ENCODE assay signal across 1 cellular context in the genomic region with DNA sequence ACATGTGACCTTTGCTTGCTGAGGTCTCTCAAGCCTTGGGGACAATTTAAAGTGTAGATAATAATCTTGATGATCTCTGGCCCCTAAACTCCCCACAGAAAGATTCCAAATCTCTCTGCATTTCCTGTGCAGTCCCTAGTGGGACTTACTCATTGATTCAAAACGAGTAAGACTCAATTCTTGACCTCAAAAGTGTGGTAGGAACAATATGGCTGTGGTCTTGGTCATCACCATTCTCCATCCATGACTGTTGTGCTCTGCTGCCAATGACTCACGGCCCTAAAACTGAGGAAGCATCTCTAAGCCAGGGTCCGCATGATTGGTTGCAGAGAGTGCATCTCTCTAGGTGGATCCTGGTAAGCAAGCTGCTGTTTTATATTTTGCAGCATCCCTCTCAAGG.
TF ChIP-seq lines count a peak whose summit lies in the region.

No MANE protein-coding gene starts in this region.

TF ChIP-seq in IMR-90, 13 proteins besides CTCF, POLR2A, EP300 and RAD21:
- TF ChIP-seq SMC3 (IDR thresholded peaks at IDR 0.05; ENCODE audit: low read depth, low read length) (no peak), MAFK (IDR thresholded peaks at IDR 0.05; ENCODE audit: low read depth, low read length) (no peak), MXI1 (IDR thresholded peaks at IDR 0.05; ENCODE audit: borderline replicate concordance, low read depth, low read length) (no peak), RCOR1 (IDR thresholded peaks at IDR 0.05; ENCODE audit: insufficient replicate concordance, low read length) (no peak), CHD1 (IDR thresholded peaks at IDR 0.05; ENCODE audit: low read depth, low read length) (no peak), BHLHE40 (IDR thresholded peaks at IDR 0.05; ENCODE audit: low read depth, low read length) (no peak), NFE2L2 (IDR thresholded peaks at IDR 0.05; ENCODE audit: low read depth, low read length) (no peak), MAZ (IDR thresholded peaks at IDR 0.05; ENCODE audit: borderline replicate concordance, low read depth, low read length) (no peak), RFX5 (IDR thresholded peaks at IDR 0.05; ENCODE audit: low read depth, low read length) (no peak), FOS (IDR thresholded peaks at IDR 0.05; ENCODE audit: low read depth, low read length) (no peak), CEBPB (IDR thresholded peaks at IDR 0.05; ENCODE audit: low read depth, low read length) (no peak)
- TF ChIP-seq, protein P1, sequence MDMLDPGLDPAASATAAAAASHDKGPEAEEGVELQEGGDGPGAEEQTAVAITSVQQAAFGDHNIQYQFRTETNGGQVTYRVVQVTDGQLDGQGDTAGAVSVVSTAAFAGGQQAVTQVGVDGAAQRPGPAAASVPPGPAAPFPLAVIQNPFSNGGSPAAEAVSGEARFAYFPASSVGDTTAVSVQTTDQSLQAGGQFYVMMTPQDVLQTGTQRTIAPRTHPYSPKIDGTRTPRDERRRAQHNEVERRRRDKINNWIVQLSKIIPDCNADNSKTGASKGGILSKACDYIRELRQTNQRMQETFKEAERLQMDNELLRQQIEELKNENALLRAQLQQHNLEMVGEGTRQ (IDR thresholded peaks at IDR 0.05; ENCODE audit: low read depth, low read length): no peak
- TF ChIP-seq, protein P2, sequence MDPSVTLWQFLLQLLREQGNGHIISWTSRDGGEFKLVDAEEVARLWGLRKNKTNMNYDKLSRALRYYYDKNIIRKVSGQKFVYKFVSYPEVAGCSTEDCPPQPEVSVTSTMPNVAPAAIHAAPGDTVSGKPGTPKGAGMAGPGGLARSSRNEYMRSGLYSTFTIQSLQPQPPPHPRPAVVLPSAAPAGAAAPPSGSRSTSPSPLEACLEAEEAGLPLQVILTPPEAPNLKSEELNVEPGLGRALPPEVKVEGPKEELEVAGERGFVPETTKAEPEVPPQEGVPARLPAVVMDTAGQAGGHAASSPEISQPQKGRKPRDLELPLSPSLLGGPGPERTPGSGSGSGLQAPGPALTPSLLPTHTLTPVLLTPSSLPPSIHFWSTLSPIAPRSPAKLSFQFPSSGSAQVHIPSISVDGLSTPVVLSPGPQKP (IDR thresholded peaks at IDR 0.05; ENCODE audit: borderline replicate concordance, low read depth, low read length): no peak
TF ChIP-seq in IMR-90: peak in this region for 0.
